ENCODE assay signal across 8 cellular contexts in genomic region chr16:24332178-24332577, GRCh38.
"Had no signal": no experiment of that assay in that cellular context is flagged by ENCODE, and none has a peak within 500 bp of the region (broad histone marks: within the 10 kb centered on the region; RNA-seq: fewer than 3 reads in every experiment).

No MANE protein-coding gene starts in this region.

- DNase-seq: GDM1, GF-D8 had no signal

- ATAC-seq: GM12878 had no signal

- H3K4me3 ChIP-seq: GM12878 had no signal

- FAIRE-seq: G401.6, GM12878, GM12891, GM12892, GM18507, GM19239 had no signal
